ENCODE assay signal across 10 cellular contexts in genomic region chr3:52891164-52891563, GRCh38. TPM values are rescaled to one million over a fixed set of nuclear protein-coding genes. Genes with fewer than 3 reads are reported as not detected.
A peak's percentile ranks its signal among the peaks of the same experiment; 100 is the strongest.
DNase-seq lines count a peak whose midpoint lies in the region; ATAC-seq and TF ChIP-seq lines count a peak whose summit lies in the region.
"Had no signal": no experiment of that assay in that cellular context is flagged by ENCODE, and none has a peak within 500 bp of the region (broad histone marks: within the 10 kb centered on the region; RNA-seq: fewer than 3 reads in every experiment).

No MANE protein-coding gene starts in this region.

- H3F3A ChIP-seq in GM23248 (ENCODE audit: insufficient read depth), result peaks cover 21% of the 10 kb centered on the region

- H3K4me1 ChIP-seq in GM23248 (ENCODE audit: insufficient read depth) (peaks cover 26% of the 10 kb centered on the region), hepatocyte (ENCODE audit: insufficient read depth) (peaks cover 37% of the 10 kb centered on the region)

- WGBS in GM23248 (ENCODE audit: low coverage in 1 of 2, low lambda C conversion rate in 2 of 2, missing lambda C conversion rate in 2 of 2), 2 experiments, result 59 to 65% methylated on average over 9 of the region's 9 CpGs
- 80% methylated on average over 9 of the region's 9 CpGs for WGBS in hepatocyte (ENCODE audit: low lambda C conversion rate, missing lambda C conversion rate)

- H3K36me3 ChIP-seq in GM23248 (ENCODE audit: low read depth) (no peaks in the 10 kb centered on the region), hepatocyte (replicated peaks; ENCODE audit: insufficient read depth, low read depth) (no peaks in the 10 kb centered on the region)

- H3K27me3 Mint-ChIP-seq in activated CD4-positive, alpha-beta memory T cell treated with anti-CD3 and anti-CD28 coated beads for 36 hours, result no peaks in the 10 kb centered on the region
- H3K27me3 Mint-ChIP-seq in Calu3 (ENCODE audit: unreplicated experiment), result no peaks in the 10 kb centered on the region

- intact Hi-C loops in activated CD4-positive, alpha-beta memory T cell treated with anti-CD3 and anti-CD28 coated beads for 36 hours (cut with micrococcal nuclease), result loop anchor here (1.0 to 10.0 kb wide), 4 partner anchors 11 to 364 kb away; partner anchors contain the start of genes NT5DC2, TKT and UQCC5
- intact Hi-C loops in Calu3 (cut with micrococcal nuclease; ENCODE audit: unreplicated experiment), result no loop called here

- H3K9me3 ChIP-seq in GM23248 (ENCODE audit: low read depth), result no peaks in the 10 kb centered on the region
- H3K9me3 ChIP-seq in hepatocyte (ENCODE audit: low read depth), result no peaks in the 10 kb centered on the region

- no peaks in the 10 kb centered on the region for H3K27me3 ChIP-seq in GM23248 (replicated peaks; ENCODE audit: insufficient read depth)
- no peaks in the 10 kb centered on the region for H3K27me3 ChIP-seq in hepatocyte

- CTCF ChIA-PET in activated CD4-positive, alpha-beta memory T cell treated with anti-CD3 and anti-CD28 coated beads for 36 hours (lab: Charles Lee), result interaction anchor here (4.8 kb wide), 1 partner anchor 11 kb away, joined by 46 read pairs; no protein-coding TSS in a partner anchor
- CTCF ChIA-PET in Calu3 (lab: Charles Lee), result no interaction called here

- peak overlapping the region; percentile 17 for H3K9ac ChIP-seq in GM23248

- H3K4me2 ChIP-seq in GM23248 (ENCODE audit: unreplicated experiment) (peak overlapping the region; percentile 78), hepatocyte (peak overlapping the region; percentile 51)

- DNase-seq in GM23248 (no peak), hepatocyte (ENCODE audit: low spot score) (no peak), Calu3 (no peak), NCI-H2196 treated with DMSO at 0.1 percent for 48 hours (lab: John Stamatoyannopoulos, UW; ENCODE audit: unreplicated experiment) (no peak), NCI-H1092 treated with DMSO at 0.1 percent for 48 hours (lab: John Stamatoyannopoulos, UW) (no peak)
- peak; percentile 73 for DNase-seq in activated CD4-positive, alpha-beta memory T cell treated with anti-CD3 and anti-CD28 coated beads for 36 hours
- DNase-seq in stimulated activated CD8-positive, alpha-beta memory T cell treated with anti-CD3 and anti-CD28 coated beads, Interleukin-12 subunit alpha, Interleukin-12 subunit beta, amount 100 ng/mL, for 24 hours (ENCODE audit: extremely low read depth), result peak; percentile 23
- DNase-seq: DND-41 had no signal

- no peaks in the 10 kb centered on the region for H4K20me1 ChIP-seq in GM23248 (ENCODE audit: insufficient read depth)
- H4K20me1 ChIP-seq in hepatocyte (ENCODE audit: insufficient read depth, poor library complexity, severe bottlenecking), result no peaks in the 10 kb centered on the region

- no peaks in the 10 kb centered on the region for H3K9me3 Mint-ChIP-seq in activated CD4-positive, alpha-beta memory T cell treated with anti-CD3 and anti-CD28 coated beads for 36 hours
- H3K9me3 Mint-ChIP-seq in Calu3 (ENCODE audit: low read depth, unreplicated experiment), result no peaks in the 10 kb centered on the region

- BruUV-seq in Calu3 (replicated peaks; lab: Mats Ljungman, UMichigan), result no TSS peak

- ATAC-seq in HG02885 (IDR thresholded peaks at IDR 0.05; ENCODE audit: poor library complexity, unreplicated experiment), result no peak
- ATAC-seq: Panc1 had no signal

- H3K36me3 Mint-ChIP-seq in activated CD4-positive, alpha-beta memory T cell treated with anti-CD3 and anti-CD28 coated beads for 36 hours, result peaks cover 3% of the 10 kb centered on the region
- no peaks in the 10 kb centered on the region for H3K36me3 Mint-ChIP-seq in Calu3 (ENCODE audit: insufficient read depth, unreplicated experiment)

- no peak overlapping the region for H3K4me3 Mint-ChIP-seq in activated CD4-positive, alpha-beta memory T cell treated with anti-CD3 and anti-CD28 coated beads for 36 hours
- no peak overlapping the region for H3K4me3 Mint-ChIP-seq in Calu3 (ENCODE audit: low read depth, unreplicated experiment)

- H3K4me3 ChIP-seq in GM23248 (no peak overlapping the region), hepatocyte (no peak overlapping the region)

- peak overlapping the region; percentile 63; the same call in 1 of the 2 replicates for H2AFZ ChIP-seq in GM23248
- H2AFZ ChIP-seq in hepatocyte, result no peak overlapping the region

- POLR2A ChIA-PET in activated CD4-positive, alpha-beta memory T cell treated with anti-CD3 and anti-CD28 coated beads for 36 hours (lab: Charles Lee), result no interaction called here

- H3K79me2 ChIP-seq in GM23248 (ENCODE audit: insufficient read depth) (peaks cover 72% of the 10 kb centered on the region), hepatocyte (peaks cover 70% of the 10 kb centered on the region)

- no peak for TF ChIP-seq CTCF in hepatocyte (IDR thresholded peaks at IDR 0.05; ENCODE audit: poor library complexity)
- no peak for TF ChIP-seq CTCF in Calu3 (IDR thresholded peaks at IDR 0.05; ENCODE audit: unreplicated experiment)

- H3K4me1 Mint-ChIP-seq in activated CD4-positive, alpha-beta memory T cell treated with anti-CD3 and anti-CD28 coated beads for 36 hours (ENCODE audit: low read depth), result peaks cover 65% of the 10 kb centered on the region
- H3K4me1 Mint-ChIP-seq in Calu3 (ENCODE audit: low read depth, unreplicated experiment), result no peaks in the 10 kb centered on the region

- no peaks in the 10 kb centered on the region for H3K9me2 ChIP-seq in GM23248 (ENCODE audit: insufficient read depth)
- no peaks in the 10 kb centered on the region for H3K9me2 ChIP-seq in hepatocyte (replicated peaks; ENCODE audit: insufficient read depth)

- peak overlapping the region; percentile 73 for H3K27ac Mint-ChIP-seq in activated CD4-positive, alpha-beta memory T cell treated with anti-CD3 and anti-CD28 coated beads for 36 hours
- H3K27ac Mint-ChIP-seq in Calu3 (ENCODE audit: unreplicated experiment), result no peak overlapping the region

- H3K27ac ChIP-seq in GM23248, result peak overlapping the region; percentile 43
- peak overlapping the region; percentile 78 for H3K27ac ChIP-seq in hepatocyte

- in situ Hi-C loops in GM23248 (cut with MboI), result no loop called here

RNA-seq across cellular contexts. Expression of gene STIMATE, which starts 6.2 kb away (rescaled TPM):
- 10.3 and 11.5 TPM in 2 replicates for total RNA-seq in GM23248 (2014; rRNA removed; shearing (Covaris generic))
- polyA plus RNA-seq in GM23248 (2016; fragmentation: Nextera tagmentation; extraction: Ambion mirVana) (9.2 and 9.3 TPM in 2 replicates), hepatocyte (16.2 and 20.4 TPM in 2 replicates)
- 10 to 100 TPM; 13.0 to 18.3 TPM for total RNA-seq in activated CD4-positive, alpha-beta memory T cell treated with anti-CD3 and anti-CD28 coated beads for 36 hours
- total RNA-seq in hepatocyte (14.5 and 23.2 TPM in 2 replicates), Calu3 (2022) (11.7 and 13.3 TPM in 2 replicates)

RNA-seq across cellular contexts. Expression of gene MUSTN1, which starts 56.3 kb away (rescaled TPM):
- total RNA-seq in GM23248 (2014; rRNA removed; shearing (Covaris generic)), result not detected in 2 replicates
- polyA plus RNA-seq in GM23248 (2016; fragmentation: Nextera tagmentation; extraction: Ambion mirVana) (not detected in 2 replicates), hepatocyte (0.27 TPM in 1 of 2 replicates, not detected in the other)
- total RNA-seq in activated CD4-positive, alpha-beta memory T cell treated with anti-CD3 and anti-CD28 coated beads for 36 hours, result 1 to 10 TPM in 1 of 2 experiments, not detected in 1; 1.1 TPM
- total RNA-seq in hepatocyte (1.8 and 2.6 TPM in 2 replicates), Calu3 (2022) (0.66 TPM in 1 of 2 replicates, not detected in the other)

Comparison
In these comparisons a context has a peak if more than half of its experiments do, and no peak if none do; other contexts are left out.
1. DNase-seq: peak in activated CD4-positive, alpha-beta memory T cell treated with anti-CD3 and anti-CD28 coated beads for 36 hours (single experiment) and stimulated activated CD8-positive, alpha-beta memory T cell treated with anti-CD3 and anti-CD28 coated beads, Interleukin-12 subunit alpha, Interleukin-12 subunit beta, amount 100 ng/mL, for 24 hours (single experiment); none in GM23248 (single experiment), hepatocyte (single experiment), Calu3 (single experiment), NCI-H2196 treated with DMSO at 0.1 percent for 48 hours (single experiment) and NCI-H1092 treated with DMSO at 0.1 percent for 48 hours (single experiment).